8 cellular contexts compared by ENCODE assay signal in the genomic region with DNA sequence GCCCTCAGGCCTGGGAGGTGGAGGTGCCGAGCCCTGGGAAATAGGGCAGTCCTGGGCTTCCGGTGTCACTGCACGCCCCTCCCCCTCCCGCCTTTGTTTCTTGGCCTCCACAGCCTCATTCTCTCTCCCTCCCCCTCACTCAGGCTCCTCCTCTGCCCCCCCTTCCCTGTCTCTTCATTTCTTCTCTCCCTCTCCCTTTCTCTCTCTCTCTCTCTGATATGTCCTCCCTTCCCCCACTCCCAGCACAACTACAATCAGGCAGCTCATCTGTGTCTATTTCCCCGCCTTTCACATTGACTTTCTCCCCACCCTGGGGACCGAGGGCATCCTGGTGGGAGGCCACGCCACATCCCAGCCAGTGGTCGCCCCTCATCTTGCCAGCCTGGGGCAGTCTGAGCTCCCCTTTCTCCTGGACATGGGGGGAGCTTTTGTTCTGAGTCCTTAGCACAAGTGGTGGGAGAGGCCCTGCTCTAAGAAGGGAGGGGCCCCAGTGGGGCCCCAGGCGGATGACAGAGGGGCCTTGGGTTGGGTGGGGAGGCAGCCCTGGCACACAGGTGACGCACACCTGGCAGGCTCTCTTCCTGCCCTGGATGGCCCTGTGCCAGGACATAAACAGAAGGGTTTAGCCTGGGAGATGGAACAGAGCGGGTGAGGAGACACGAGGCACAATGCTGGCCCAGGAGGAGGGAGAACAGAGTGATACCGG. TPM values are rescaled to one million over a fixed set of nuclear protein-coding genes. Genes with fewer than 3 reads are reported as not detected.
DNase-seq lines count a peak whose midpoint lies in the region; FAIRE-seq and TF ChIP-seq lines count a peak whose summit lies in the region.

No MANE protein-coding gene starts in this region.

- peaks cover 5% of the 10 kb centered on the region; the same call in 1 of the 2 replicates for H3K79me2 ChIP-seq in OCI-LY7 (ENCODE audit: insufficient read depth, low read depth, low read length)
- peaks cover 2% of the 10 kb centered on the region for H3K79me2 ChIP-seq in astrocyte (ENCODE audit: insufficient read depth, low read length)
- no peaks in the 10 kb centered on the region for H3K79me2 ChIP-seq in SK-N-SH (ENCODE audit: insufficient read depth)

- H3F3A ChIP-seq in SK-N-SH (replicated peaks; ENCODE audit: insufficient read depth), result no peaks in the 10 kb centered on the region

- intact Hi-C loops in OCI-LY7 (cut with micrococcal nuclease; ENCODE audit: unreplicated experiment), result loop anchor here (1.0 kb wide), 1 partner anchor 61 kb away; a partner anchor contains a TSS

- H3K9me3 Mint-ChIP-seq in astrocyte (ENCODE audit: unreplicated experiment), result no peaks in the 10 kb centered on the region

- H3K27ac Mint-ChIP-seq in astrocyte (ENCODE audit: unreplicated experiment), result peak overlapping the region; percentile 58

- TF ChIP-seq RAD21 in SK-N-SH (IDR thresholded peaks at IDR 0.05; ENCODE audit: low read length), result no peak

- H3K27me3 ChIP-seq in astrocyte (ENCODE audit: insufficient read depth, low read length) (no peaks in the 10 kb centered on the region), SK-N-SH (ENCODE audit: insufficient read depth) (no peaks in the 10 kb centered on the region)

- H3K9me2 ChIP-seq in OCI-LY7 (ENCODE audit: insufficient read depth, low read length), result no peaks in the 10 kb centered on the region
- no peaks in the 10 kb centered on the region for H3K9me2 ChIP-seq in SK-N-SH

- no peak overlapping the region for H3K9ac ChIP-seq in astrocyte (ENCODE audit: low read length)
- H3K9ac ChIP-seq in SK-N-SH, result no peak overlapping the region

- peak overlapping the region; percentile 37; the same call in 1 of the 2 replicates for H2AFZ ChIP-seq in OCI-LY7 (ENCODE audit: low read length)
- no peak overlapping the region for H2AFZ ChIP-seq in astrocyte (ENCODE audit: low read depth, low read length)
- H2AFZ ChIP-seq in SK-N-SH (ENCODE audit: low read depth), result no peak overlapping the region

- H4K20me1 ChIP-seq in OCI-LY7 (ENCODE audit: insufficient read depth, low read length) (no peaks in the 10 kb centered on the region), astrocyte (ENCODE audit: insufficient read depth, low read length) (peaks cover 16% of the 10 kb centered on the region), SK-N-SH (ENCODE audit: insufficient read depth) (no peaks in the 10 kb centered on the region)

- 90% methylated on average over 11 of the region's 13 CpGs for WGBS in SK-N-SH (ENCODE audit: low lambda C conversion rate)

- DNase-seq in HT-29 (ENCODE audit: low spot score) (peak; percentile 98), OCI-LY7 (ENCODE audit: low spot score) (peak; percentile 81), astrocyte (ENCODE audit: low read depth) (no peak), left kidney (ENCODE audit: low read depth, low spot score) (peak; percentile 92), GM13976 (ENCODE audit: low spot score) (no peak), SK-N-SH (no peak), NCI-H1930 (lab: John Stamatoyannopoulos, UW) (no peak)
- peak; percentile 52 for DNase-seq in stimulated activated CD8-positive, alpha-beta memory T cell treated with anti-CD3 and anti-CD28 coated beads, Interleukin-4, amount 100 ng/mL, for 48 hours

- TF ChIP-seq CTCF in OCI-LY7 (conservative IDR thresholded peaks at IDR 0.05; ENCODE audit: low read length), result no peak
- TF ChIP-seq CTCF in astrocyte (IDR thresholded peaks at IDR 0.05; ENCODE audit: insufficient read depth, low read depth, low read length), result no peak
- no peak for TF ChIP-seq CTCF in GM13976 (IDR thresholded peaks at IDR 0.05; ENCODE audit: borderline replicate concordance, control extremely low read depth, extremely low read depth, insufficient read depth, missing control alignments)
- TF ChIP-seq CTCF in SK-N-SH (IDR thresholded peaks at IDR 0.05), result no peak

- in situ Hi-C loops in GM13976 (cut with MboI; ENCODE audit: low sequenced_read_pairs, unreplicated experiment), result no loop called here

- H3K9me3 ChIP-seq in OCI-LY7 (ENCODE audit: low read length) (no peaks in the 10 kb centered on the region), astrocyte (ENCODE audit: insufficient read depth, low read depth, low read length) (no peaks in the 10 kb centered on the region), SK-N-SH (no peaks in the 10 kb centered on the region)

- no TSS peak for BruUV-seq in OCI-LY7 (replicated peaks; lab: Mats Ljungman, UMichigan)

- H3K36me3 ChIP-seq in OCI-LY7 (ENCODE audit: insufficient read depth, low read length) (0 out of 2 replicates have a peak, but pooled peaks cover 4% of the 10 kb centered on the region), astrocyte (ENCODE audit: insufficient read depth, low read length) (no peaks in the 10 kb centered on the region), SK-N-SH (replicated peaks in 1 of 2; ENCODE audit: control insufficient read depth in 1 of 2, insufficient read depth in 2 of 2, low read length in 1 of 2) (no peaks in the 10 kb centered on the region)

- POLR2A ChIA-PET in OCI-LY7 (lab: Charles Lee), result interaction anchor here (0.6 to 1.3 kb wide), 6 partner anchors 14 to 62 kb away, joined by 3 to 4 read pairs (median 4); no protein-coding TSS in a partner anchor
- POLR2A ChIA-PET in SK-N-SH (lab: Yijun Ruan, JAX), result no interaction called here

- H3K4me2 ChIP-seq in OCI-LY7 (ENCODE audit: low read length) (peak overlapping the region; percentile 76), astrocyte (ENCODE audit: low read length) (no peak overlapping the region), SK-N-SH (no peak overlapping the region)

- TF ChIP-seq EP300 in SK-N-SH (IDR thresholded peaks at IDR 0.05; ENCODE audit: borderline replicate concordance in 1 of 2, low read depth in 1 of 2, low read length in 1 of 2), result no peak

- CTCF ChIA-PET in OCI-LY7 (lab: Charles Lee; ENCODE audit: unreplicated experiment), result interaction anchor here (0.6 to 0.9 kb wide), 3 partner anchors 37 to 69 kb away, joined by 3 to 7 read pairs (median 5); no protein-coding TSS in a partner anchor
- CTCF ChIA-PET in SK-N-SH (lab: Yijun Ruan, JAX), result interaction anchor here (0.6 to 2.7 kb wide), 4 partner anchors 9 to 39 kb away, joined by 3 to 10 read pairs (median 4); no protein-coding TSS in a partner anchor

- H3K4me3 Mint-ChIP-seq in astrocyte (ENCODE audit: unreplicated experiment), result no peak overlapping the region

- H3K4me1 Mint-ChIP-seq in astrocyte (ENCODE audit: low read depth, unreplicated experiment), result peaks cover 12% of the 10 kb centered on the region

- no peak for FAIRE-seq in astrocyte (lab: Jason Lieb, UNC)

- no peaks in the 10 kb centered on the region for H3K27me3 Mint-ChIP-seq in astrocyte (ENCODE audit: low read depth, unreplicated experiment)

- H3K4me1 ChIP-seq in OCI-LY7 (ENCODE audit: insufficient read depth, low read length, poor library complexity, severe bottlenecking) (peaks cover 66% of the 10 kb centered on the region), astrocyte (ENCODE audit: insufficient read depth, low read length) (peaks cover 4% of the 10 kb centered on the region), SK-N-SH (ENCODE audit: control insufficient read depth in 1 of 2, insufficient read depth in 2 of 2, low read depth in 1 of 2, low read length in 1 of 2) (peaks cover 0 to 14% of the 10 kb centered on the region in 2 experiments; a peak in 1 of 4 replicates)

- H3K4me3 ChIP-seq in OCI-LY7 (ENCODE audit: low read depth, low read length, poor library complexity, severe bottlenecking) (peak overlapping the region; percentile 44), astrocyte (ENCODE audit: insufficient read depth, low read depth, low read length) (no peak overlapping the region), SK-N-SH (ENCODE audit: low read depth in 2 of 2, low read length in 1 of 2) (no peak overlapping the region)

- H3K27ac ChIP-seq in OCI-LY7 (ENCODE audit: low read depth, low read length, poor library complexity, severe bottlenecking) (peak overlapping the region; percentile 83), astrocyte (ENCODE audit: low read depth, low read length) (no peak overlapping the region), SK-N-SH (ENCODE audit: low read depth in 2 of 2, low read length in 1 of 2) (peak overlapping the region in 1 of 2 experiments; percentile 6; a peak in 1 of 4 replicates)

- peaks cover 7% of the 10 kb centered on the region for H3K36me3 Mint-ChIP-seq in astrocyte (ENCODE audit: low read depth, unreplicated experiment)

TF ChIP-seq in SK-N-SH, 30 proteins besides CTCF, POLR2A, EP300 and RAD21 (continues in another document):
- TF ChIP-seq TCF12 (IDR thresholded peaks at IDR 0.05) (no peak), RFX5 (IDR thresholded peaks at IDR 0.05; ENCODE audit: low read length) (no peak), GATA2 (CRISPR knock-in tag; IDR thresholded peaks at IDR 0.05) (no peak), SMC3 (IDR thresholded peaks at IDR 0.05; ENCODE audit: low read depth, low read length) (no peak), FOXM1 (IDR thresholded peaks at IDR 0.05; ENCODE audit: low read depth) (no peak), GABPA (IDR thresholded peaks at IDR 0.05; ENCODE audit: low read depth) (no peak), RXRA (IDR thresholded peaks at IDR 0.05; ENCODE audit: borderline replicate concordance, low read depth) (no peak), YY1 (IDR thresholded peaks at IDR 0.05; ENCODE audit: low read depth) (no peak)
- TF ChIP-seq, protein P1, sequence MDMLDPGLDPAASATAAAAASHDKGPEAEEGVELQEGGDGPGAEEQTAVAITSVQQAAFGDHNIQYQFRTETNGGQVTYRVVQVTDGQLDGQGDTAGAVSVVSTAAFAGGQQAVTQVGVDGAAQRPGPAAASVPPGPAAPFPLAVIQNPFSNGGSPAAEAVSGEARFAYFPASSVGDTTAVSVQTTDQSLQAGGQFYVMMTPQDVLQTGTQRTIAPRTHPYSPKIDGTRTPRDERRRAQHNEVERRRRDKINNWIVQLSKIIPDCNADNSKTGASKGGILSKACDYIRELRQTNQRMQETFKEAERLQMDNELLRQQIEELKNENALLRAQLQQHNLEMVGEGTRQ (IDR thresholded peaks at IDR 0.05; ENCODE audit: borderline replicate concordance, low read depth, low read length), result no peak
- TF ChIP-seq, protein P2, sequence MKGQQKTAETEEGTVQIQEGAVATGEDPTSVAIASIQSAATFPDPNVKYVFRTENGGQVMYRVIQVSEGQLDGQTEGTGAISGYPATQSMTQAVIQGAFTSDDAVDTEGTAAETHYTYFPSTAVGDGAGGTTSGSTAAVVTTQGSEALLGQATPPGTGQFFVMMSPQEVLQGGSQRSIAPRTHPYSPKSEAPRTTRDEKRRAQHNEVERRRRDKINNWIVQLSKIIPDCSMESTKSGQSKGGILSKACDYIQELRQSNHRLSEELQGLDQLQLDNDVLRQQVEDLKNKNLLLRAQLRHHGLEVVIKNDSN (IDR thresholded peaks at IDR 0.05; ENCODE audit: borderline replicate concordance, low read depth), result no peak

RNA-seq across cellular contexts. Expression of a gene that starts 40.1 kb away (rescaled TPM):
- total RNA-seq in HT-29 (2014; rRNA removed; shearing (Covaris generic)), result 177 and 202 TPM in 2 replicates
- 204 and 220 TPM in 2 replicates for total RNA-seq in OCI-LY7 (2014; rRNA removed; shearing (Covaris generic))
- total RNA-seq in OCI-LY7 (2022) (216 and 224 TPM in 2 replicates), astrocyte (76.6 and 87.3 TPM in 2 replicates)
- polyA plus RNA-seq in SK-N-SH (2012; rRNA removed), result 24.7 and 25.2 TPM in 2 replicates
- polyA plus RNA-seq in SK-N-SH (2012; cell fraction: cytosol; rRNA removed), result 12.0 and 19.2 TPM in 2 replicates
- polyA plus RNA-seq in SK-N-SH (2012; cell fraction: nucleus; rRNA removed), result 15.3 TPM in 2 replicates

Comparison
In these comparisons a context has a peak if more than half of its experiments do, and no peak if none do; other contexts are left out.
1. DNase-seq: peak in HT-29 (single experiment), OCI-LY7 (single experiment), left kidney (single experiment) and stimulated activated CD8-positive, alpha-beta memory T cell treated with anti-CD3 and anti-CD28 coated beads, Interleukin-4, amount 100 ng/mL, for 48 hours (single experiment); none in astrocyte (single experiment), GM13976 (single experiment), SK-N-SH (single experiment) and NCI-H1930 (0 of 2).